Comparison of ENCODE assay signal across 1 cellular context in genomic region chr12:27523305-27523641, GRCh38.
A peak's percentile ranks its signal among the peaks of the same experiment; 100 is the strongest.
TF ChIP-seq lines count a peak whose summit lies in the region.

No MANE protein-coding gene starts in this region.

TF ChIP-seq in K562, 482 proteins besides CTCF, POLR2A, EP300 and RAD21 (continued from another document):
- TF ChIP-seq RREB1 (CRISPR knock-in tag; IDR thresholded peaks at IDR 0.05): no peak
- no peak for TF ChIP-seq PHF20 (IDR thresholded peaks at IDR 0.05; ENCODE audit: partially characterized antibody)
- no peak for TF ChIP-seq GTF2F1 (IDR thresholded peaks at IDR 0.05; ENCODE audit: low read depth, low read length)
- TF ChIP-seq L3MBTL2 (IDR thresholded peaks at IDR 0.05): peak; percentile 71; the same call in 1 of the 2 replicates
